In the genomic region with DNA sequence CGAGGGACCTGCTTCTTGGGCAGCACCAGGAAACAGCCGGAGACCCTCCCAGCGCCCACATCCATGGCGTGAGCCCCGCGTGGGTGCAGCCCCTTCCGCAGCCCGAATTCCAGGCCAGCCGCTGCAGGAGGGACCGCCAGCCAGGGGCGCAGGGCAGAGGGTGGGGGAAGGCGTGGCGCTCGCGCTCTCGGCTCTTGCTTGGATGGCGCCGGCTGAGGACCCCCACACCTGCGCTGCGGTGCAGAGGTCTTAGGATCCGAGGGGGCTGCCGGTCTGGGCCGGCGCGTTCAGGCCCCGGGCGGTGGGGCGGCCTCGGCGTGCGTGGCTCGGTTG, we compare ENCODE assay signal across 8 cellular contexts. TPM values are rescaled to one million over a fixed set of nuclear protein-coding genes. Genes with fewer than 3 reads are reported as not detected.
A peak's percentile ranks its signal among the peaks of the same experiment; 100 is the strongest.
DNase-seq lines count a peak whose midpoint lies in the region; ATAC-seq and TF ChIP-seq lines count a peak whose summit lies in the region.

No MANE protein-coding gene starts in this region.

- no peak overlapping the region for H3K9ac ChIP-seq in PC-3 (ENCODE audit: low read length)

- 0 to 13% (median 10%) methylated on average over 1 to 32 of the region's 32 CpGs for WGBS in heart left ventricle, 4 donors

- intact Hi-C loops in PC-3 (cut with micrococcal nuclease): loop anchor here (1.0 to 2.0 kb wide), 3 partner anchors 83 to 229 kb away; no protein-coding TSS in a partner anchor
- intact Hi-C loops in heart left ventricle (cut with DNase I): loop anchor here (1.0 to 10.0 kb wide), 19 partner anchors 29 to 342 kb away; a partner anchor contains a TSS
- intact Hi-C loops in gastrocnemius medialis (cut with DNase I; ENCODE audit: low total_unique reads): loop anchor here (1.0 to 2.0 kb wide), 3 partner anchors 55 to 231 kb away; no protein-coding TSS in a partner anchor

- BruUV-seq in PC-3 (replicated peaks; lab: Mats Ljungman, UMichigan): no TSS peak

- H3K27ac ChIP-seq in PC-3 (ENCODE audit: low read length): no peak overlapping the region
- H3K27ac ChIP-seq in heart left ventricle: peak overlapping the region in 7 of 12 donors; percentile 12 to 62 (median 46)
- H3K27ac ChIP-seq in gastrocnemius medialis: peak overlapping the region; percentile 23 to 57 (median 54)

- ATAC-seq in PC-3 (no peak), heart left ventricle (no peak), gastrocnemius medialis (peak; percentile 1)

- no peaks in the 10 kb centered on the region for H3K9me3 ChIP-seq in PC-3 (ENCODE audit: low read length)
- H3K9me3 ChIP-seq in heart left ventricle: no peaks in the 10 kb centered on the region
- no peaks in the 10 kb centered on the region for H3K9me3 ChIP-seq in gastrocnemius medialis

- no peaks in the 10 kb centered on the region for H3K79me2 ChIP-seq in PC-3 (ENCODE audit: low read length)

- peaks cover 15% of the 10 kb centered on the region for H3K4me1 ChIP-seq in PC-3 (ENCODE audit: insufficient read depth, low read length)
- H3K4me1 ChIP-seq in heart left ventricle: peaks cover 0 to 67% (median 52%) of the 10 kb centered on the region in 12 donors
- peaks cover 30 to 36% of the 10 kb centered on the region in 2 donors for H3K4me1 ChIP-seq in gastrocnemius medialis

- CTCF ChIA-PET in PC-3 (lab: Charles Lee): interaction anchor here (1.0 kb wide), 1 partner anchor 245 kb away, joined by 3 read pairs; a partner anchor contains a TSS

- peak overlapping the region; percentile 96 for H2AFZ ChIP-seq in PC-3 (ENCODE audit: low read length)

- DNase-seq in GM06990 (ENCODE audit: extremely low read depth, insufficient read length) (no peak), PC-3 (no peak), heart left ventricle (no peak), gastrocnemius medialis (no peak), NCI-H146 (lab: John Stamatoyannopoulos, UW) (no peak), T-helper 9 cell (no peak), NCI-H187 treated with DMSO at 0.1 percent for 48 hours (lab: John Stamatoyannopoulos, UW) (no peak), SIG-M5 treated with dmso at 0.1 percent for 504 hours (lab: John Stamatoyannopoulos, UW; ENCODE audit: unreplicated experiment) (no peak)

- H3K27me3 ChIP-seq in GM06990 (replicated peaks; ENCODE audit: control insufficient read depth, insufficient read depth, low read length) (peaks cover 2% of the 10 kb centered on the region; the same call in 1 of the 2 replicates), PC-3 (ENCODE audit: low read length) (no peaks in the 10 kb centered on the region), heart left ventricle (peaks cover 0 to 8% (median 0%) of the 10 kb centered on the region in 9 donors), gastrocnemius medialis (no peaks in the 10 kb centered on the region)

- H3K36me3 ChIP-seq in GM06990 (ENCODE audit: control insufficient read depth, insufficient read depth, low read length) (no peaks in the 10 kb centered on the region), PC-3 (ENCODE audit: low read depth, low read length) (no peaks in the 10 kb centered on the region), heart left ventricle (no peaks in the 10 kb centered on the region), gastrocnemius medialis (no peaks in the 10 kb centered on the region)

- in situ Hi-C loops in gastrocnemius medialis (cut with MboI; ENCODE audit: low sequenced_read_pairs in 4 of 4): loop anchor here (5.0 to 25.0 kb wide), 4 partner anchors 189 to 229 kb away; a partner anchor contains a TSS

- TF ChIP-seq CTCF in GM06990 (IDR thresholded peaks at IDR 0.05; ENCODE audit: insufficient read depth, low read length, poor library complexity, severe bottlenecking) (no peak), PC-3 (conservative IDR thresholded peaks at IDR 0.05; ENCODE audit: low read depth, low read length) (no peak), heart left ventricle (IDR thresholded peaks at IDR 0.05) (no peak), gastrocnemius medialis (IDR thresholded peaks at IDR 0.05 in 4 of 5, conservative IDR thresholded peaks at IDR 0.05 in 1 of 5) (no peak)

- H4K20me1 ChIP-seq in PC-3 (ENCODE audit: low read length): no peaks in the 10 kb centered on the region

- POLR2A ChIA-PET in PC-3 (lab: Charles Lee; ENCODE audit: unreplicated experiment): no interaction called here

- peak overlapping the region; percentile 91 for H3K4me2 ChIP-seq in PC-3 (ENCODE audit: low read length)

- TF ChIP-seq POLR2A in heart left ventricle (IDR thresholded peaks at IDR 0.05) (no peak), gastrocnemius medialis (IDR thresholded peaks at IDR 0.05) (no peak)

- peak overlapping the region; percentile 35; the same call in 1 of the 2 replicates for H3K4me3 ChIP-seq in GM06990 (replicated peaks; ENCODE audit: low read depth, low read length)
- H3K4me3 ChIP-seq in PC-3 (ENCODE audit: low read length): no peak overlapping the region; the same call in none of the 2 replicates
- H3K4me3 ChIP-seq in heart left ventricle: peak overlapping the region; percentile 20 to 64 (median 51)
- H3K4me3 ChIP-seq in gastrocnemius medialis: peak overlapping the region; percentile 41 to 74 (median 58)

- no peaks in the 10 kb centered on the region for H3F3A ChIP-seq in PC-3 (ENCODE audit: low read length, unreplicated experiment)

- H3K9me2 ChIP-seq in PC-3 (replicated peaks; ENCODE audit: low read length): no peaks in the 10 kb centered on the region

RNA-seq across cellular contexts. Expression of a gene that starts 28.8 kb away (rescaled TPM):
- 4,503 and 4,798 TPM in 2 replicates for total RNA-seq in PC-3 (2014; rRNA removed)
- total RNA-seq in heart left ventricle: 1,000 to 10,000 TPM in 2 of 9 donors, 100 to 1,000 TPM in 7; 335 to 1,653 (median 423) TPM
- polyA plus RNA-seq in heart left ventricle: 1,000 to 10,000 TPM in 1 of 2 donors, 100 to 1,000 TPM in 1; 149 to 1,468 TPM
- total RNA-seq in gastrocnemius medialis: 100 to 1,000 TPM; 322 to 934 (median 415) TPM

RNA-seq across cellular contexts. Expression of a gene that starts 44.3 kb away (rescaled TPM):
- total RNA-seq in PC-3 (2014; rRNA removed): 0.87 and 2.4 TPM in 2 replicates
- under 1 TPM in 6 of 9 donors, not detected in 3; 0.22 to 0.72 (median 0.45) TPM for total RNA-seq in heart left ventricle
- under 1 TPM; 0.28 to 0.42 TPM for polyA plus RNA-seq in heart left ventricle
- under 1 TPM in 2 of 4 donors, not detected in 2; 0.20 to 0.46 TPM for total RNA-seq in gastrocnemius medialis

Comparison
In these comparisons a context has a peak if more than half of its experiments do, and no peak if none do; other contexts are left out.
1. ATAC-seq: peak in gastrocnemius medialis (2 of 2); none in PC-3 (single experiment) and heart left ventricle (0 of 4).